In the genomic region with DNA sequence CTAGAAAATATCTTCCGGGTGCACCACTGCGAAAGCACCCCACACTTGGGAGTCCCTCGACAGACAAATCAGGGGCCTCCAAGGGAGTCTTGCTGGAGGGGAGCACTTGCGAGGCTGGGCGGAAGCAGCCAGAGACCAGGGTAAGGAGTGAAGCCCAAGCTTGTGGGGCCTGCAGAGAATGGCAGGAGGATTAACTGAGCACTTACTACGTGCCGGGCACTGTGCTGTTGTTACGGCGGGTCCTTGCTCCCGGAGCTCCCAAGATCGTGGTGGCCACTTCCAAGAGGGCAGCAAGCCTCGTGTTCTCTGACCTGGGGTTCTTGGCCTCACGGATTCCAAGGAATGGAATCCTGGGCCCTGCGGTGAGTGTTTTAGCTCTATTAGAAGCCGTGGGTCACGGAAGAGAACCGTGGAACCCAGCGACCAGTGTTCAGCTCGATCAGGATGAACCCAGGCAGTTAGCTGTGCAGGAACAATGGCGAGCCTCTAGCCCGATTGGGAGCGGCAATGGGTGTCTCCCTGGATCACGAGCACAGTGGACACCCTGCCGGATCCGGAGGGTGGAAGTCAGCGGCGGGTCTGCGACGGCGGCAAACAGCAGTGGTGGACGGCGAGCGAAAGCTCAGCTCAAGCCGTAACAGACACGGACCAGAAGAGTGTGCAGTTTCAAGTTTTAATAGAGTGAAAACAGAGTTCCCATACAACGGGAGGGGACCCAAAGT, we compare ENCODE assay signal across 15 cellular contexts. TPM values are rescaled to one million over a fixed set of nuclear protein-coding genes. Genes with fewer than 3 reads are reported as not detected.
A peak's percentile ranks its signal among the peaks of the same experiment; 100 is the strongest.
DNase-seq lines count a peak whose midpoint lies in the region; ATAC-seq and TF ChIP-seq lines count a peak whose summit lies in the region.
"Had no signal": no experiment of that assay in that cellular context is flagged by ENCODE, and none has a peak within 500 bp of the region (broad histone marks: within the 10 kb centered on the region; RNA-seq: fewer than 3 reads in every experiment).

No MANE protein-coding gene starts in this region.

- H3K9me3 Mint-ChIP-seq in activated naive CD8-positive, alpha-beta T cell (ENCODE audit: low read depth) = no peaks in the 10 kb centered on the region
- no peaks in the 10 kb centered on the region for H3K9me3 Mint-ChIP-seq in activated naive CD8-positive, alpha-beta T cell treated with anti-CD3 and anti-CD28 coated beads, Interleukin-2, amount 50 U/mL, for 24 hours
- H3K9me3 Mint-ChIP-seq in neural crest cell (no peaks in the 10 kb centered on the region), progenitor cell of endocrine pancreas (ENCODE audit: low read depth) (no peaks in the 10 kb centered on the region)
- H3K9me3 Mint-ChIP-seq: CD4-positive, alpha-beta T cell had no signal

- H3K27me3 Mint-ChIP-seq in activated naive CD8-positive, alpha-beta T cell = peaks cover 18% of the 10 kb centered on the region
- peaks cover 25% of the 10 kb centered on the region for H3K27me3 Mint-ChIP-seq in activated naive CD8-positive, alpha-beta T cell treated with anti-CD3 and anti-CD28 coated beads, Interleukin-2, amount 50 U/mL, for 24 hours
- no peaks in the 10 kb centered on the region for H3K27me3 Mint-ChIP-seq in neural crest cell (ENCODE audit: low read depth)
- peaks cover 53% of the 10 kb centered on the region for H3K27me3 Mint-ChIP-seq in progenitor cell of endocrine pancreas

- TF ChIP-seq CTCF in neural crest cell (conservative IDR thresholded peaks at IDR 0.05) (no peak), progenitor cell of endocrine pancreas (IDR thresholded peaks at IDR 0.05; ENCODE audit: unreplicated experiment) (no peak)

- no peak for ATAC-seq in activated naive CD8-positive, alpha-beta T cell treated with anti-CD3 and anti-CD28 coated beads, Interleukin-2, amount 50 U/mL, for 24 hours
- ATAC-seq: HCT116 had no signal

- peaks cover 3% of the 10 kb centered on the region for H3K4me1 Mint-ChIP-seq in activated naive CD8-positive, alpha-beta T cell (ENCODE audit: low read depth)
- H3K4me1 Mint-ChIP-seq in activated naive CD8-positive, alpha-beta T cell treated with anti-CD3 and anti-CD28 coated beads, Interleukin-2, amount 50 U/mL, for 24 hours = no peaks in the 10 kb centered on the region
- H3K4me1 Mint-ChIP-seq in neural crest cell = peaks cover 29% of the 10 kb centered on the region
- peaks cover 5% of the 10 kb centered on the region for H3K4me1 Mint-ChIP-seq in progenitor cell of endocrine pancreas (ENCODE audit: low read depth)

- H3K27ac ChIP-seq in cingulate gyrus (ENCODE audit: low read depth, low read length) (peak overlapping the region; percentile 72), substantia nigra (ENCODE audit: low read depth, low read length, poor library complexity, severe bottlenecking) (peak overlapping the region; percentile 45)
- H3K27ac ChIP-seq: 22Rv1; BLaER1 treated with 17β-estradiol and CSF1 and Interleukin-3, amounts not matched to agents 10 nM and 100 nM had no signal

- peak overlapping the region; percentile 34 for H3K27ac Mint-ChIP-seq in activated naive CD8-positive, alpha-beta T cell
- H3K27ac Mint-ChIP-seq in activated naive CD8-positive, alpha-beta T cell treated with anti-CD3 and anti-CD28 coated beads, Interleukin-2, amount 50 U/mL, for 24 hours = no peak overlapping the region
- H3K27ac Mint-ChIP-seq in neural crest cell (ENCODE audit: unreplicated experiment) (no peak overlapping the region), progenitor cell of endocrine pancreas (no peak overlapping the region)
- H3K27ac Mint-ChIP-seq: CD4-positive, alpha-beta T cell had no signal

- no peak for DNase-seq in activated naive CD8-positive, alpha-beta T cell treated with anti-CD3 and anti-CD28 coated beads, Interleukin-2, amount 50 U/mL, for 24 hours
- no peak for DNase-seq in neural crest cell (ENCODE audit: low read depth, low spot score)
- DNase-seq in substantia nigra (lab: John Stamatoyannopoulos, UW) = no peak
- DNase-seq in AG08396 (ENCODE audit: low spot score) = no peak
- no peak for DNase-seq in 8988T
- no peak for DNase-seq in progenitor cell of endocrine pancreas (ENCODE audit: low spot score, unreplicated experiment)
- DNase-seq: CD4-positive, alpha-beta T cell; DND-41; GDM1 had no signal

- H3K36me3 Mint-ChIP-seq in activated naive CD8-positive, alpha-beta T cell = no peaks in the 10 kb centered on the region
- no peaks in the 10 kb centered on the region for H3K36me3 Mint-ChIP-seq in activated naive CD8-positive, alpha-beta T cell treated with anti-CD3 and anti-CD28 coated beads, Interleukin-2, amount 50 U/mL, for 24 hours (ENCODE audit: low read depth)
- H3K36me3 Mint-ChIP-seq in neural crest cell (ENCODE audit: low read depth) = peaks cover 20% of the 10 kb centered on the region
- H3K36me3 Mint-ChIP-seq in progenitor cell of endocrine pancreas (ENCODE audit: insufficient read depth) = peaks cover 19% of the 10 kb centered on the region

- H3K4me3 Mint-ChIP-seq in activated naive CD8-positive, alpha-beta T cell = no peak overlapping the region
- H3K4me3 Mint-ChIP-seq in activated naive CD8-positive, alpha-beta T cell treated with anti-CD3 and anti-CD28 coated beads, Interleukin-2, amount 50 U/mL, for 24 hours = no peak overlapping the region
- H3K4me3 Mint-ChIP-seq in neural crest cell (peak overlapping the region; percentile 62), progenitor cell of endocrine pancreas (ENCODE audit: low read depth) (no peak overlapping the region)
- H3K4me3 Mint-ChIP-seq: CD4-positive, alpha-beta T cell had no signal

RNA-seq across cellular contexts. Expression of a gene that starts 9.6 kb away (rescaled TPM):
- total RNA-seq in neural crest cell = 180 and 207 TPM in 2 replicates
- total RNA-seq in progenitor cell of endocrine pancreas = 133 and 144 TPM in 2 replicates
- total RNA-seq: CD4-positive, alpha-beta T cell; HT1080 had no signal

RNA-seq across cellular contexts. Expression of a gene that starts 24.2 kb away (rescaled TPM):
- 157 and 161 TPM in 2 replicates for total RNA-seq in neural crest cell
- total RNA-seq in progenitor cell of endocrine pancreas = 188 and 210 TPM in 2 replicates

RNA-seq across cellular contexts. Expression of a gene that starts 38.8 kb away (rescaled TPM):
- total RNA-seq in neural crest cell (2.5 and 3.0 TPM in 2 replicates), progenitor cell of endocrine pancreas (0.72 and 0.75 TPM in 2 replicates)

RNA-seq across cellular contexts. Expression of a gene that starts 48.3 kb away (rescaled TPM):
- total RNA-seq in neural crest cell = 6.7 and 7.7 TPM in 2 replicates
- total RNA-seq in progenitor cell of endocrine pancreas = 1.6 and 2.1 TPM in 2 replicates
- total RNA-seq: CD4-positive, alpha-beta T cell had no signal
